10 cellular contexts compared by ENCODE assay signal in genomic region chr4:168942985-168943384, GRCh38.
DNase-seq lines count a peak whose midpoint lies in the region; ATAC-seq, FAIRE-seq and TF ChIP-seq lines count a peak whose summit lies in the region.
"Had no signal": no experiment of that assay in that cellular context is flagged by ENCODE, and none has a peak within 500 bp of the region (broad histone marks: within the 10 kb centered on the region; RNA-seq: fewer than 3 reads in every experiment).

No MANE protein-coding gene starts in this region.

- H3K4me1 ChIP-seq in keratinocyte (ENCODE audit: control insufficient read depth, extremely low read depth, insufficient read depth, low read length), result no peaks in the 10 kb centered on the region
- H3K4me1 ChIP-seq in Karpas-422 (ENCODE audit: low read length), result no peaks in the 10 kb centered on the region

- FAIRE-seq in keratinocyte (lab: Jason Lieb, UNC), result peak; percentile 34

- CTCF ChIA-PET in BJ (lab: Yijun Ruan, JAX), result interaction anchor here (0.9 to 1.5 kb wide), 3 partner anchors 11 to 33 kb away, joined by 3 to 4 read pairs (median 3); no protein-coding TSS in a partner anchor

- H3K4me2 ChIP-seq in SU-DHL-6 (ENCODE audit: low read depth, low read length, poor library complexity, severe bottlenecking), result no peak overlapping the region
- H3K4me2 ChIP-seq in keratinocyte (ENCODE audit: control insufficient read depth, extremely low read depth, insufficient read depth, low read depth, low read length), result no peak overlapping the region
- H3K4me2 ChIP-seq in Karpas-422 (ENCODE audit: low read depth, low read length, poor library complexity, severe bottlenecking), result no peak overlapping the region

- peak; percentile 62 for ATAC-seq in GM21360 (IDR thresholded peaks at IDR 0.05; ENCODE audit: unreplicated experiment)
- no peak for ATAC-seq in GM18858 (IDR thresholded peaks at IDR 0.05; ENCODE audit: unreplicated experiment)

- DNase-seq in BJ (ENCODE audit: low read depth) (no peak), keratinocyte (ENCODE audit: low read depth, low spot score) (no peak), NCI-H1105 (lab: John Stamatoyannopoulos, UW) (no peak), Karpas-422 (no peak), GM03348 (ENCODE audit: low spot score) (no peak)
- DNase-seq: activated CD8-positive, alpha-beta memory T cell treated with anti-CD3 and anti-CD28 coated beads for 24 hours had no signal

- no peaks in the 10 kb centered on the region for H3K36me3 ChIP-seq in BJ (ENCODE audit: control insufficient read depth, insufficient read depth, low read length)
- H3K36me3 ChIP-seq in SU-DHL-6 (ENCODE audit: low read length), result no peaks in the 10 kb centered on the region
- no peaks in the 10 kb centered on the region for H3K36me3 ChIP-seq in keratinocyte (ENCODE audit: control insufficient read depth in 2 of 2, extremely low read depth in 1 of 2, insufficient read depth in 2 of 2, low read length in 2 of 2)
- H3K36me3 ChIP-seq in Karpas-422 (ENCODE audit: insufficient read depth, low read length), result no peaks in the 10 kb centered on the region

- H3K9ac ChIP-seq in SU-DHL-6 (ENCODE audit: low read length) (no peak overlapping the region), keratinocyte (ENCODE audit: control insufficient read depth, extremely low read depth, insufficient read depth, low read length) (no peak overlapping the region), Karpas-422 (ENCODE audit: low read length) (no peak overlapping the region)

- H3F3A ChIP-seq in SU-DHL-6 (ENCODE audit: insufficient read depth), result no peaks in the 10 kb centered on the region

- no peaks in the 10 kb centered on the region for H3K9me1 ChIP-seq in keratinocyte (ENCODE audit: control insufficient read depth, extremely low read depth, insufficient read depth, low read length)

- H3K27ac ChIP-seq in SU-DHL-6 (ENCODE audit: low read depth, low read length) (no peak overlapping the region), keratinocyte (ENCODE audit: control insufficient read depth, insufficient read depth, low read length) (no peak overlapping the region), Karpas-422 (ENCODE audit: low read length) (no peak overlapping the region)
- H3K27ac ChIP-seq: coronary artery had no signal

- peak; percentile 45 for TF ChIP-seq CTCF in BJ (IDR thresholded peaks at IDR 0.05; ENCODE audit: insufficient read depth, low read depth, low read length)
- TF ChIP-seq CTCF in SU-DHL-6 (IDR thresholded peaks at IDR 0.05; ENCODE audit: insufficient read depth, low read length, poor library complexity, severe bottlenecking), result peak; percentile 70
- TF ChIP-seq CTCF in keratinocyte (optimal IDR thresholded peaks at IDR 0.05 in 1 of 3, IDR thresholded peaks at IDR 0.05 in 1 of 3, conservative IDR thresholded peaks at IDR 0.05 in 1 of 3; ENCODE audit: extremely low read depth in 1 of 3, insufficient read depth in 2 of 3, low read length in 3 of 3), result peak; percentile 39 to 61 (median 49)

- H2AFZ ChIP-seq in SU-DHL-6 (ENCODE audit: low read depth, low read length, severe bottlenecking) (no peak overlapping the region), keratinocyte (ENCODE audit: control insufficient read depth, low read length) (no peak overlapping the region), Karpas-422 (ENCODE audit: low read length) (no peak overlapping the region)

- POLR2A ChIA-PET in BJ (lab: Charles Lee), result no interaction called here

- H3K79me2 ChIP-seq in SU-DHL-6 (ENCODE audit: insufficient read depth, low read length) (no peaks in the 10 kb centered on the region), keratinocyte (ENCODE audit: control insufficient read depth, insufficient read depth, low read length) (no peaks in the 10 kb centered on the region), Karpas-422 (ENCODE audit: low read length) (no peaks in the 10 kb centered on the region)

- no peaks in the 10 kb centered on the region for H3K27me3 ChIP-seq in BJ (ENCODE audit: control insufficient read depth, insufficient read depth, low read length)
- no peaks in the 10 kb centered on the region for H3K27me3 ChIP-seq in SU-DHL-6 (ENCODE audit: low read length)
- H3K27me3 ChIP-seq in keratinocyte (ENCODE audit: control insufficient read depth, extremely low read depth, insufficient read depth, low read length), result no peaks in the 10 kb centered on the region
- no peaks in the 10 kb centered on the region for H3K27me3 ChIP-seq in Karpas-422 (ENCODE audit: low read length)

- H3K4me3 ChIP-seq in BJ (ENCODE audit: low read depth, low read length) (no peak overlapping the region), SU-DHL-6 (ENCODE audit: insufficient read depth, low read length, poor library complexity, severe bottlenecking) (no peak overlapping the region), keratinocyte (ENCODE audit: control insufficient read depth in 2 of 3, extremely low read depth in 1 of 3, insufficient read depth in 2 of 3, low read depth in 1 of 3, low read length in 3 of 3) (no peak overlapping the region), Karpas-422 (ENCODE audit: low read length) (no peak overlapping the region)
- H3K4me3 ChIP-seq: coronary artery had no signal

- H3K9me2 ChIP-seq in SU-DHL-6 (replicated peaks; ENCODE audit: insufficient read depth, low read length) (no peaks in the 10 kb centered on the region), Karpas-422 (replicated peaks; ENCODE audit: insufficient read depth, low read length) (no peaks in the 10 kb centered on the region)

- H4K20me1 ChIP-seq in SU-DHL-6 (ENCODE audit: low read depth, low read length) (no peaks in the 10 kb centered on the region), keratinocyte (ENCODE audit: control insufficient read depth, extremely low read depth, insufficient read depth, low read length) (no peaks in the 10 kb centered on the region), Karpas-422 (ENCODE audit: insufficient read depth, low read depth, low read length) (no peaks in the 10 kb centered on the region)

- dilution Hi-C loops in keratinocyte (cut with MboI; ENCODE audit: extremely low pct_ligation_motif_present, low sequenced_read_pairs), result no loop called here

- H3K9me3 ChIP-seq in SU-DHL-6 (ENCODE audit: insufficient read depth, low read length) (no peaks in the 10 kb centered on the region), keratinocyte (ENCODE audit: control insufficient read depth, low read depth, low read length) (no peaks in the 10 kb centered on the region), Karpas-422 (ENCODE audit: low read length) (no peaks in the 10 kb centered on the region)
